ENCODE assay signal across 1 cellular context in the genomic region with DNA sequence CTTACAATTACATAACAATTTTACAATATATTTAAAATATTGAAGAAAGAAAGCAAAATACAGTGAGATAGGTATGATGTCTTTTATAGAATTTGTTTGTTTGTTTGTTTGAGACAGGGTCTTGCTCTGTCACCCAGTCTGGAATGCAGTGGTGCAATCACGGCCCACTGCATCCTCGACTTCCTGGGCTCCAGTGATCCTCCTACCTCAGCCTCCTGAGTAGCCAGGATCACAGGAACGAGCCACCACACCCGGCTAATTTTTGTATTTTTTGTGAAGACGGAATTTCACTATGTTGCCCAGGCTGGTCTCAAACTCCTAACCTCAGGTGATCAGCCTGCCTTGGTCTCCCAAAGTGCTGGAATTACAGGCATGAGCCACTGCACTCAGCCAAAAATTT.
TF ChIP-seq lines count a peak whose summit lies in the region.

No MANE protein-coding gene starts in this region.

TF ChIP-seq in HepG2, 621 proteins besides CTCF, POLR2A, EP300 and RAD21:
- TF ChIP-seq ZNF850 (CRISPR knock-in tag; conservative IDR thresholded peaks at IDR 0.05) (0 out of 2 replicates have a peak, but pooled peaks have one; percentile 33), ZNF770 (CRISPR knock-in tag; IDR thresholded peaks at IDR 0.05) (peak; percentile 86), FOSL2 (CRISPR knock-in tag; IDR thresholded peaks at IDR 0.05) (peak; percentile 58), KDM1A (CRISPR knock-in tag; IDR thresholded peaks at IDR 0.05) (peak; percentile 16; the same call in 1 of the 2 replicates)
